1 cellular context compared by ENCODE assay signal in genomic region chr10:91632671-91633550, GRCh38.
A peak's percentile ranks its signal among the peaks of the same experiment; 100 is the strongest.
TF ChIP-seq lines count a peak whose summit lies in the region.

Gene PPP1R3C, minus strand, starts transcription at chr10:91633071. Its CDS starts 102 bp downstream, at chr10:91632969.

TF ChIP-seq in HepG2, 621 proteins besides CTCF, POLR2A, EP300 and RAD21 (continued from another document and continues in another):
- TF ChIP-seq ZBTB42 (CRISPR knock-in tag; IDR thresholded peaks at IDR 0.05) (peak; percentile 94), HIVEP1 (CRISPR knock-in tag; IDR thresholded peaks at IDR 0.05) (peak; percentile 98), ZNF577 (CRISPR knock-in tag; IDR thresholded peaks at IDR 0.05; ENCODE audit: borderline replicate concordance, low read depth) (no peak), HDAC1 (CRISPR knock-in tag; IDR thresholded peaks at IDR 0.05) (peak; percentile 96), PRMT3 (CRISPR knock-in tag; IDR thresholded peaks at IDR 0.05; ENCODE audit: borderline replicate concordance, low read depth) (peak; percentile 67; the same call in 1 of the 2 replicates), POLR2AphosphoS2 (IDR thresholded peaks at IDR 0.05; ENCODE audit: low read depth, low read length) (no peak), ZNF841 (CRISPR knock-in tag; IDR thresholded peaks at IDR 0.05; ENCODE audit: borderline replicate concordance) (peak; percentile 80; the same call in 1 of the 2 replicates), ZNF343 (CRISPR knock-in tag; IDR thresholded peaks at IDR 0.05) (peak; percentile 88), SP1 (IDR thresholded peaks at IDR 0.05) (no peak), SP1 (CRISPR knock-in tag; IDR thresholded peaks at IDR 0.05) (peak; percentile 44; the same call in 1 of the 2 replicates), REXO4 (CRISPR knock-in tag; IDR thresholded peaks at IDR 0.05; ENCODE audit: borderline replicate concordance) (peak; percentile 96), NCOA1 (CRISPR knock-in tag; IDR thresholded peaks at IDR 0.05) (peak; percentile 94; the same call in 1 of the 2 replicates), DRAP1 (CRISPR knock-in tag; IDR thresholded peaks at IDR 0.05) (peak; percentile 98), ZNF75D (CRISPR knock-in tag; IDR thresholded peaks at IDR 0.05; ENCODE audit: borderline replicate concordance) (peak; percentile 68; the same call in 1 of the 2 replicates), ZNF431 (CRISPR knock-in tag; IDR thresholded peaks at IDR 0.05; ENCODE audit: borderline replicate concordance, low read depth) (peak; percentile 99), SATB2 (CRISPR knock-in tag; IDR thresholded peaks at IDR 0.05) (peak; percentile 96), KDM6A (CRISPR knock-in tag; IDR thresholded peaks at IDR 0.05; ENCODE audit: low read depth) (no peak), RELA (CRISPR knock-in tag; IDR thresholded peaks at IDR 0.05) (0 out of 2 replicates have a peak, but pooled peaks have one; percentile 44), FOXP1 (IDR thresholded peaks at IDR 0.05) (no peak), FOXP1 (CRISPR knock-in tag; IDR thresholded peaks at IDR 0.05) (no peak), SOX6 (IDR thresholded peaks at IDR 0.05) (no peak), SOX6 (CRISPR knock-in tag; IDR thresholded peaks at IDR 0.05) (peak; percentile 74), ZBED4 (CRISPR knock-in tag; IDR thresholded peaks at IDR 0.05; ENCODE audit: borderline replicate concordance) (peak; percentile 90), U2AF2 (IDR thresholded peaks at IDR 0.05; ENCODE audit: low read depth, low read length) (no peak), RBAK (CRISPR knock-in tag; IDR thresholded peaks at IDR 0.05) (peak; percentile 92), ZNF234 (CRISPR knock-in tag; conservative IDR thresholded peaks at IDR 0.05) (no peak), POLR2G (IDR thresholded peaks at IDR 0.05; ENCODE audit: low read depth, low read length) (peak; percentile 99), THAP7 (CRISPR knock-in tag; IDR thresholded peaks at IDR 0.05) (peak; percentile 96; the same call in 1 of the 2 replicates), NFIC (IDR thresholded peaks at IDR 0.05; ENCODE audit: low read length) (peak; percentile 55), CBX2 (IDR thresholded peaks at IDR 0.05; ENCODE audit: low read depth, low read length) (no peak), CBX2 (CRISPR knock-in tag; IDR thresholded peaks at IDR 0.05; ENCODE audit: low read depth) (no peak), TBX2 (CRISPR knock-in tag; IDR thresholded peaks at IDR 0.05; ENCODE audit: borderline replicate concordance) (peak; percentile 97; the same call in 1 of the 2 replicates), ZNF850 (CRISPR knock-in tag; conservative IDR thresholded peaks at IDR 0.05) (no peak), ZFP41 (CRISPR knock-in tag; IDR thresholded peaks at IDR 0.05; ENCODE audit: borderline replicate concordance) (peak; percentile 97; the same call in 1 of the 2 replicates), ATRX (CRISPR knock-in tag; IDR thresholded peaks at IDR 0.05; ENCODE audit: borderline replicate concordance) (no peak), ZNF670 (CRISPR knock-in tag; IDR thresholded peaks at IDR 0.05; ENCODE audit: borderline replicate concordance) (peak; percentile 96), SMYD3 (CRISPR knock-in tag; IDR thresholded peaks at IDR 0.05) (0 out of 2 replicates have a peak, but pooled peaks have one; percentile 53), DNMT3B (CRISPR knock-in tag; conservative IDR thresholded peaks at IDR 0.05) (no peak; the same call in 1 of the 2 replicates), HOMEZ (CRISPR knock-in tag; IDR thresholded peaks at IDR 0.05; ENCODE audit: low read depth) (peak; percentile 99), STAG1 (CRISPR knock-in tag; IDR thresholded peaks at IDR 0.05) (0 out of 2 replicates have a peak, but pooled peaks have one; percentile 38), RBFOX2 (IDR thresholded peaks at IDR 0.05; ENCODE audit: low read depth, low read length) (peak; percentile 96), SKI (IDR thresholded peaks at IDR 0.05; ENCODE audit: partially characterized antibody) (peak; percentile 78), ZNF326 (CRISPR knock-in tag; IDR thresholded peaks at IDR 0.05; ENCODE audit: borderline replicate concordance) (no peak), ZNF614 (CRISPR knock-in tag; IDR thresholded peaks at IDR 0.05; ENCODE audit: borderline replicate concordance) (peak; percentile 89; the same call in 1 of the 2 replicates), ZEB1 (IDR thresholded peaks at IDR 0.05; ENCODE audit: insufficient replicate concordance, low read depth) (peak; percentile 35), ZNF777 (CRISPR knock-in tag; IDR thresholded peaks at IDR 0.05) (peak; percentile 79), SAP130 (CRISPR knock-in tag; IDR thresholded peaks at IDR 0.05; ENCODE audit: low read depth) (peak; percentile 94), ISL2 (CRISPR knock-in tag; IDR thresholded peaks at IDR 0.05) (peak; percentile 79)
- TF ChIP-seq, protein P1, sequence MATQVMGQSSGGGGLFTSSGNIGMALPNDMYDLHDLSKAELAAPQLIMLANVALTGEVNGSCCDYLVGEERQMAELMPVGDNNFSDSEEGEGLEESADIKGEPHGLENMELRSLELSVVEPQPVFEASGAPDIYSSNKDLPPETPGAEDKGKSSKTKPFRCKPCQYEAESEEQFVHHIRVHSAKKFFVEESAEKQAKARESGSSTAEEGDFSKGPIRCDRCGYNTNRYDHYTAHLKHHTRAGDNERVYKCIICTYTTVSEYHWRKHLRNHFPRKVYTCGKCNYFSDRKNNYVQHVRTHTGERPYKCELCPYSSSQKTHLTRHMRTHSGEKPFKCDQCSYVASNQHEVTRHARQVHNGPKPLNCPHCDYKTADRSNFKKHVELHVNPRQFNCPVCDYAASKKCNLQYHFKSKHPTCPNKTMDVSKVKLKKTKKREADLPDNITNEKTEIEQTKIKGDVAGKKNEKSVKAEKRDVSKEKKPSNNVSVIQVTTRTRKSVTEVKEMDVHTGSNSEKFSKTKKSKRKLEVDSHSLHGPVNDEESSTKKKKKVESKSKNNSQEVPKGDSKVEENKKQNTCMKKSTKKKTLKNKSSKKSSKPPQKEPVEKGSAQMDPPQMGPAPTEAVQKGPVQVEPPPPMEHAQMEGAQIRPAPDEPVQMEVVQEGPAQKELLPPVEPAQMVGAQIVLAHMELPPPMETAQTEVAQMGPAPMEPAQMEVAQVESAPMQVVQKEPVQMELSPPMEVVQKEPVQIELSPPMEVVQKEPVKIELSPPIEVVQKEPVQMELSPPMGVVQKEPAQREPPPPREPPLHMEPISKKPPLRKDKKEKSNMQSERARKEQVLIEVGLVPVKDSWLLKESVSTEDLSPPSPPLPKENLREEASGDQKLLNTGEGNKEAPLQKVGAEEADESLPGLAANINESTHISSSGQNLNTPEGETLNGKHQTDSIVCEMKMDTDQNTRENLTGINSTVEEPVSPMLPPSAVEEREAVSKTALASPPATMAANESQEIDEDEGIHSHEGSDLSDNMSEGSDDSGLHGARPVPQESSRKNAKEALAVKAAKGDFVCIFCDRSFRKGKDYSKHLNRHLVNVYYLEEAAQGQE (IDR thresholded peaks at IDR 0.05; ENCODE audit: borderline replicate concordance in 1 of 2, low read depth in 1 of 2, low read length in 2 of 2): peak in 1 of 2 experiments; percentile 58; a peak in 1 of 4 replicates
- TF ChIP-seq, protein P2, sequence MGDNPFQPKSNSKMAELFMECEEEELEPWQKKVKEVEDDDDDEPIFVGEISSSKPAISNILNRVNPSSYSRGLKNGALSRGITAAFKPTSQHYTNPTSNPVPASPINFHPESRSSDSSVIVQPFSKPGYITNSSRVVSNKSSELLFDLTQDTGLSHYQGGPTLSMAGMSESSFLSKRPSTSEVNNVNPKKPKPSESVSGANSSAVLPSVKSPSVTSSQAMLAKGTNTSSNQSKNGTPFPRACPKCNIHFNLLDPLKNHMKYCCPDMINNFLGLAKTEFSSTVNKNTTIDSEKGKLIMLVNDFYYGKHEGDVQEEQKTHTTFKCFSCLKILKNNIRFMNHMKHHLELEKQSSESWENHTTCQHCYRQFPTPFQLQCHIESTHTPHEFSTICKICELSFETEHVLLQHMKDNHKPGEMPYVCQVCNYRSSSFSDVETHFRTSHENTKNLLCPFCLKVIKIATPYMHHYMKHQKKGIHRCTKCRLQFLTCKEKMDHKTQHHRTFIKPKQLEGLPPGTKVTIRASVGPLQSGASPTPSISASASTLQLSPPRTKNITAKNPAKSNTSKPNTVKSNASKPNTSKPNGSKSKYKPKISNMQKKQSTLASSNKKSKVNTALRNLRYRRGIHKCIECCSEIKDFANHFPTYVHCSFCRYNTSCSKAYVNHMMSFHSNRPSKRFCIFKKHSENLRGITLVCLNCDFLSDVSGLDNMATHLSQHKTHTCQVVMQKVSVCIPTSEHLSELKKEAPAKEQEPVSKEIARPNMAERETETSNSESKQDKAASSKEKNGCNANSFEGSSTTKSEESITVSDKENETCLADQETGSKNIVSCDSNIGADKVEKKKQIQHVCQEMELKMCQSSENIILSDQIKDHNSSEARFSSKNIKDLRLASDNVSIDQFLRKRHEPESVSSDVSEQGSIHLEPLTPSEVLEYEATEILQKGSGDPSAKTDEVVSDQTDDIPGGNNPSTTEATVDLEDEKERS (CRISPR knock-in tag; IDR thresholded peaks at IDR 0.05): peak; percentile 99
- TF ChIP-seq, protein P3, sequence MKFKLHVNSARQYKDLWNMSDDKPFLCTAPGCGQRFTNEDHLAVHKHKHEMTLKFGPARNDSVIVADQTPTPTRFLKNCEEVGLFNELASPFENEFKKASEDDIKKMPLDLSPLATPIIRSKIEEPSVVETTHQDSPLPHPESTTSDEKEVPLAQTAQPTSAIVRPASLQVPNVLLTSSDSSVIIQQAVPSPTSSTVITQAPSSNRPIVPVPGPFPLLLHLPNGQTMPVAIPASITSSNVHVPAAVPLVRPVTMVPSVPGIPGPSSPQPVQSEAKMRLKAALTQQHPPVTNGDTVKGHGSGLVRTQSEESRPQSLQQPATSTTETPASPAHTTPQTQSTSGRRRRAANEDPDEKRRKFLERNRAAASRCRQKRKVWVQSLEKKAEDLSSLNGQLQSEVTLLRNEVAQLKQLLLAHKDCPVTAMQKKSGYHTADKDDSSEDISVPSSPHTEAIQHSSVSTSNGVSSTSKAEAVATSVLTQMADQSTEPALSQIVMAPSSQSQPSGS (CRISPR knock-in tag; IDR thresholded peaks at IDR 0.05): peak; percentile 90
- TF ChIP-seq, protein P4, sequence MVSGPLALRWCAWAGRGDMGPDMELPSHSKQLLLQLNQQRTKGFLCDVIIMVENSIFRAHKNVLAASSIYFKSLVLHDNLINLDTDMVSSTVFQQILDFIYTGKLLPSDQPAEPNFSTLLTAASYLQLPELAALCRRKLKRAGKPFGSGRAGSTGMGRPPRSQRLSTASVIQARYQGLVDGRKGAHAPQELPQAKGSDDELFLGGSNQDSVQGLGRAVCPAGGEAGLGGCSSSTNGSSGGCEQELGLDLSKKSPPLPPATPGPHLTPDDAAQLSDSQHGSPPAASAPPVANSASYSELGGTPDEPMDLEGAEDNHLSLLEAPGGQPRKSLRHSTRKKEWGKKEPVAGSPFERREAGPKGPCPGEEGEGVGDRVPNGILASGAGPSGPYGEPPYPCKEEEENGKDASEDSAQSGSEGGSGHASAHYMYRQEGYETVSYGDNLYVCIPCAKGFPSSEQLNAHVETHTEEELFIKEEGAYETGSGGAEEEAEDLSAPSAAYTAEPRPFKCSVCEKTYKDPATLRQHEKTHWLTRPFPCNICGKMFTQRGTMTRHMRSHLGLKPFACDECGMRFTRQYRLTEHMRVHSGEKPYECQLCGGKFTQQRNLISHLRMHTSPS (CRISPR knock-in tag; IDR thresholded peaks at IDR 0.05; ENCODE audit: low read depth): peak; percentile 94
- TF ChIP-seq, protein P5, sequence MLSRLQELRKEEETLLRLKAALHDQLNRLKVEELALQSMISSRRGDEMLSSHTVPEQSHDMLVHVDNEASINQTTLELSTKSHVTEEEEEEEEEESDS (CRISPR knock-in tag; IDR thresholded peaks at IDR 0.05; ENCODE audit: borderline replicate concordance): peak; percentile 88; the same call in 1 of the 2 replicates
